12 cellular contexts compared by ENCODE assay signal in genomic region chr1:11335417-11336070, GRCh38.
A peak's percentile ranks its signal among the peaks of the same experiment; 100 is the strongest.
DNase-seq lines count a peak whose midpoint lies in the region; ATAC-seq and TF ChIP-seq lines count a peak whose summit lies in the region.
"Had no signal": no experiment of that assay in that cellular context is flagged by ENCODE, and none has a peak within 500 bp of the region (broad histone marks: within the 10 kb centered on the region; RNA-seq: fewer than 3 reads in every experiment).

No MANE protein-coding gene starts in this region.

- peaks cover 11% of the 10 kb centered on the region for H3F3A ChIP-seq in GM23338 (replicated peaks; ENCODE audit: low read depth)

- H3K79me2 ChIP-seq in GM23338 (replicated peaks; ENCODE audit: insufficient read depth) = no peaks in the 10 kb centered on the region

- H3K9me3 Mint-ChIP-seq in GM23338 = no peaks in the 10 kb centered on the region; the same call in 2 of the 3 replicates
- H3K9me3 Mint-ChIP-seq: dendritic cell treated with granulocyte-macrophage colony-stimulating factor and Interleukin-4, amounts not matched to agents 40 ng/mL and 50 ng/mL, for 4 days had no signal

- no peak overlapping the region; the same call in 1 of the 2 replicates for H2AFZ ChIP-seq in GM23338

- no peaks in the 10 kb centered on the region for H3K9me3 ChIP-seq in WERI-Rb-1 (ENCODE audit: severe bottlenecking)
- no peaks in the 10 kb centered on the region for H3K9me3 ChIP-seq in colonic mucosa
- H3K9me3 ChIP-seq: thyroid gland had no signal

- H3K9ac ChIP-seq in colonic mucosa (ENCODE audit: low read depth in 2 of 2, low read length in 2 of 2) = no peak overlapping the region

- H3K4me1 ChIP-seq in GM23338 (ENCODE audit: insufficient read depth) = peaks cover 21% of the 10 kb centered on the region
- H3K4me1 ChIP-seq in colonic mucosa = no peaks in the 10 kb centered on the region

- H3K36me3 ChIP-seq in GM23338 (ENCODE audit: insufficient read depth) = no peaks in the 10 kb centered on the region
- H3K36me3 ChIP-seq in WERI-Rb-1 = peaks cover 5% of the 10 kb centered on the region
- no peaks in the 10 kb centered on the region for H3K36me3 ChIP-seq in colonic mucosa
- H3K36me3 ChIP-seq: thyroid gland had no signal

- H3K27me3 ChIP-seq in GM23338 (ENCODE audit: insufficient read depth) (no peaks in the 10 kb centered on the region), WERI-Rb-1 (ENCODE audit: insufficient read depth, low read depth, severe bottlenecking) (no peaks in the 10 kb centered on the region), colonic mucosa (peaks cover 6% of the 10 kb centered on the region)
- H3K27me3 ChIP-seq: thyroid gland had no signal

- intact Hi-C loops in colonic mucosa (cut with DNase I) = loop anchor here (5.0 kb wide), 1 partner anchor 307 kb away; no protein-coding TSS in a partner anchor

- H3K27ac ChIP-seq in GM23338 (ENCODE audit: low read depth) (no peak overlapping the region), WERI-Rb-1 (no peak overlapping the region), colonic mucosa (no peak overlapping the region)
- H3K27ac ChIP-seq: thyroid gland had no signal

- no peak overlapping the region for H3K4me2 ChIP-seq in GM23338

- no peaks in the 10 kb centered on the region; the same call in 2 of the 3 replicates for H3K36me3 Mint-ChIP-seq in GM23338 (ENCODE audit: low read depth)

- no peak for TF ChIP-seq CTCF in GM23338 (conservative IDR thresholded peaks at IDR 0.05; ENCODE audit: low read depth in 2 of 2)
- no peak for TF ChIP-seq CTCF in WERI-Rb-1 (IDR thresholded peaks at IDR 0.05; ENCODE audit: low read depth, low read length)
- TF ChIP-seq CTCF in colonic mucosa (IDR thresholded peaks at IDR 0.05) = no peak

- ATAC-seq in GM19025 (IDR thresholded peaks at IDR 0.05; ENCODE audit: low read depth, unreplicated experiment) (peak; percentile 90), GM23338 (no peak), HG03432 (IDR thresholded peaks at IDR 0.05; ENCODE audit: unreplicated experiment) (peak; percentile 86), HG02970 (IDR thresholded peaks at IDR 0.05; ENCODE audit: low FRiP score, unreplicated experiment) (no peak)

- H3K4me3 ChIP-seq in GM23338 (no peak overlapping the region), WERI-Rb-1 (ENCODE audit: low read depth, low read length) (no peak overlapping the region), colonic mucosa (no peak overlapping the region)
- H3K4me3 ChIP-seq: thyroid gland had no signal

- H3K27me3 Mint-ChIP-seq in GM23338 (ENCODE audit: insufficient read depth, low read depth, poor library complexity) = peaks cover 19% of the 10 kb centered on the region

- H3K4me3 Mint-ChIP-seq in GM23338 = no peak overlapping the region
- H3K4me3 Mint-ChIP-seq: dendritic cell treated with granulocyte-macrophage colony-stimulating factor and Interleukin-4, amounts not matched to agents 40 ng/mL and 50 ng/mL, for 4 days had no signal

- H3K4me1 Mint-ChIP-seq in GM23338 = peaks cover 40% of the 10 kb centered on the region

- H3K9me2 ChIP-seq in GM23338 (ENCODE audit: insufficient read depth) = no peaks in the 10 kb centered on the region

- H4K20me1 ChIP-seq in GM23338 (replicated peaks; ENCODE audit: insufficient read depth) = no peaks in the 10 kb centered on the region

- no peak for DNase-seq in GM23338 (ENCODE audit: low spot score)
- peak; percentile 5 for DNase-seq in stimulated activated CD8-positive, alpha-beta memory T cell treated with anti-CD3 and anti-CD28 coated beads, Interleukin-4, amount 100 ng/mL, for 24 hours (ENCODE audit: low read depth)
- no peak for DNase-seq in NCI-H510A (lab: John Stamatoyannopoulos, UW)
- DNase-seq in WERI-Rb-1 = no peak
- DNase-seq in colonic mucosa = no peak
- DNase-seq: DMS53, hippocampal formation, thyroid gland had no signal

- 0 out of 2 replicates have a peak overlapping the region, but pooled peaks have one; percentile 20 for H3K27ac Mint-ChIP-seq in GM23338
- H3K27ac Mint-ChIP-seq: dendritic cell treated with granulocyte-macrophage colony-stimulating factor and Interleukin-4, amounts not matched to agents 40 ng/mL and 50 ng/mL, for 4 days had no signal

TF ChIP-seq in GM23338, 12 proteins besides CTCF, POLR2A, EP300 and RAD21 (continues in another document):
- TF ChIP-seq JUNB (IDR thresholded peaks at IDR 0.05; ENCODE audit: unreplicated experiment) = no peak
- no peak for TF ChIP-seq CREB1 (CRISPR knock-in tag; IDR thresholded peaks at IDR 0.05; ENCODE audit: low read depth)
- TF ChIP-seq NANOG (IDR thresholded peaks at IDR 0.05; ENCODE audit: borderline replicate concordance) = no peak
- TF ChIP-seq REST (IDR thresholded peaks at IDR 0.05; ENCODE audit: unreplicated experiment) = no peak
- no peak for TF ChIP-seq ETS1 (IDR thresholded peaks at IDR 0.05)
- TF ChIP-seq ZNF331 (CRISPR knock-in tag; IDR thresholded peaks at IDR 0.05; ENCODE audit: low read depth) = no peak

Comparison
In these comparisons a context has a peak if more than half of its experiments do, and no peak if none do; other contexts are left out.
1. ATAC-seq: peak in GM19025 (single experiment) and HG03432 (single experiment); none in GM23338 (single experiment) and HG02970 (single experiment).